ENCODE assay signal across 8 cellular contexts in genomic region chr1:77313491-77313890, GRCh38. TPM values are rescaled to one million over a fixed set of nuclear protein-coding genes. Genes with fewer than 3 reads are reported as not detected.
DNase-seq lines count a peak whose midpoint lies in the region; ATAC-seq and TF ChIP-seq lines count a peak whose summit lies in the region.

No MANE protein-coding gene starts in this region.

- H3K9me3 Mint-ChIP-seq in activated T-helper 2 cell treated with anti-CD3 and anti-CD28 coated beads, Interferon-gamma antibody, Interleukin-2, Interleukin-4, amounts not matched to agents 10 μg/mL and 5 μg/mL and 100 μg/mL, durations not matched to agents 14 hours and 24 hours and 36 hours, result peaks cover 4% of the 10 kb centered on the region

- H3K4me3 Mint-ChIP-seq in activated T-helper 2 cell treated with anti-CD3 and anti-CD28 coated beads, Interferon-gamma antibody, Interleukin-2, Interleukin-4, amounts not matched to agents 10 μg/mL and 5 μg/mL and 100 μg/mL, durations not matched to agents 14 hours and 24 hours and 36 hours (ENCODE audit: low read depth), result no peak overlapping the region

- TF ChIP-seq CTCF in Loucy (conservative IDR thresholded peaks at IDR 0.05; ENCODE audit: low read length) (peak; percentile 51), GM13976 (IDR thresholded peaks at IDR 0.05; ENCODE audit: borderline replicate concordance, control extremely low read depth, extremely low read depth, insufficient read depth, missing control alignments) (no peak)

- no peaks in the 10 kb centered on the region for H3K36me3 ChIP-seq in Loucy (ENCODE audit: insufficient read depth, low read length)

- H2AFZ ChIP-seq in Loucy (ENCODE audit: low read length), result no peak overlapping the region

- intact Hi-C loops in left ventricle myocardium superior (cut with micrococcal nuclease) (no loop called here), Right ventricle myocardium superior (cut with DNase I) (no loop called here)
- intact Hi-C loops in activated T-helper 2 cell treated with anti-CD3 and anti-CD28 coated beads, Interferon-gamma antibody, Interleukin-2, Interleukin-4, amounts not matched to agents 10 μg/mL and 5 μg/mL and 100 μg/mL, durations not matched to agents 14 hours and 24 hours and 36 hours (cut with micrococcal nuclease), result no loop called here

- no peak overlapping the region for H3K4me2 ChIP-seq in Loucy (ENCODE audit: low read depth, low read length, poor library complexity, severe bottlenecking)

- no peak for DNase-seq in left ventricle myocardium superior
- DNase-seq in Right ventricle myocardium superior, result no peak
- peak; percentile 11 for DNase-seq in activated T-helper 2 cell treated with anti-CD3 and anti-CD28 coated beads, Interferon-gamma antibody, Interleukin-2, Interleukin-4, amounts not matched to agents 10 μg/mL and 5 μg/mL and 100 μg/mL, durations not matched to agents 14 hours and 24 hours and 36 hours (ENCODE audit: low spot score)
- DNase-seq in left kidney (ENCODE audit: low read depth, low spot score), result peak; percentile 37
- DNase-seq in GM13976 (ENCODE audit: low spot score), result no peak
- no peak for DNase-seq in activated CD4-positive, CD25-positive, alpha-beta regulatory T cell treated with anti-CD3 and anti-CD28 coated beads, Interleukin-2, amount 50 U/mL, for 72 hours

- H3K27ac Mint-ChIP-seq in activated T-helper 2 cell treated with anti-CD3 and anti-CD28 coated beads, Interferon-gamma antibody, Interleukin-2, Interleukin-4, amounts not matched to agents 10 μg/mL and 5 μg/mL and 100 μg/mL, durations not matched to agents 14 hours and 24 hours and 36 hours, result no peak overlapping the region

- in situ Hi-C loops in GM13976 (cut with MboI; ENCODE audit: low sequenced_read_pairs, unreplicated experiment), result no loop called here

- no peaks in the 10 kb centered on the region for H3F3A ChIP-seq in Loucy (ENCODE audit: low read depth)

- peaks cover 3% of the 10 kb centered on the region for H3K4me1 ChIP-seq in Loucy (ENCODE audit: insufficient read depth, low read length, poor library complexity, severe bottlenecking)

- ATAC-seq in left ventricle myocardium superior (peak; percentile 29), Right ventricle myocardium superior (ENCODE audit: poor library complexity) (no peak), GM21367 (IDR thresholded peaks at IDR 0.05; ENCODE audit: unreplicated experiment) (no peak)

- H4K20me1 ChIP-seq in Loucy (ENCODE audit: insufficient read depth, low read length, poor library complexity, severe bottlenecking), result no peaks in the 10 kb centered on the region

- no peaks in the 10 kb centered on the region for H3K79me2 ChIP-seq in Loucy (ENCODE audit: insufficient read depth, low read length)

- no peaks in the 10 kb centered on the region for H3K27me3 ChIP-seq in Loucy (ENCODE audit: insufficient read depth, low read length, poor library complexity, severe bottlenecking)

- no peaks in the 10 kb centered on the region for H3K36me3 Mint-ChIP-seq in activated T-helper 2 cell treated with anti-CD3 and anti-CD28 coated beads, Interferon-gamma antibody, Interleukin-2, Interleukin-4, amounts not matched to agents 10 μg/mL and 5 μg/mL and 100 μg/mL, durations not matched to agents 14 hours and 24 hours and 36 hours (ENCODE audit: low read depth)

- H3K4me1 Mint-ChIP-seq in activated T-helper 2 cell treated with anti-CD3 and anti-CD28 coated beads, Interferon-gamma antibody, Interleukin-2, Interleukin-4, amounts not matched to agents 10 μg/mL and 5 μg/mL and 100 μg/mL, durations not matched to agents 14 hours and 24 hours and 36 hours (ENCODE audit: low read depth), result peaks cover 10% of the 10 kb centered on the region

- no peaks in the 10 kb centered on the region for H3K9me3 ChIP-seq in Loucy (ENCODE audit: insufficient read depth, low read depth, low read length)

- H3K9me2 ChIP-seq in Loucy (replicated peaks; ENCODE audit: low read depth, low read length), result no peaks in the 10 kb centered on the region

- H3K27me3 Mint-ChIP-seq in activated T-helper 2 cell treated with anti-CD3 and anti-CD28 coated beads, Interferon-gamma antibody, Interleukin-2, Interleukin-4, amounts not matched to agents 10 μg/mL and 5 μg/mL and 100 μg/mL, durations not matched to agents 14 hours and 24 hours and 36 hours (ENCODE audit: low read depth), result no peaks in the 10 kb centered on the region

- no peak overlapping the region for H3K9ac ChIP-seq in Loucy (ENCODE audit: low read depth, low read length, poor library complexity, severe bottlenecking)

- H3K4me3 ChIP-seq in Loucy (ENCODE audit: low read length, poor library complexity, severe bottlenecking), result no peak overlapping the region

RNA-seq across cellular contexts. Expression of gene AK5, which starts 31.7 kb away (rescaled TPM):
- total RNA-seq in left ventricle myocardium superior, result 0.42 TPM
- total RNA-seq in Right ventricle myocardium superior, result 0.38 TPM
- not detected in 2 replicates for total RNA-seq in activated T-helper 2 cell treated with anti-CD3 and anti-CD28 coated beads, Interferon-gamma antibody, Interleukin-2, Interleukin-4, amounts not matched to agents 10 μg/mL and 5 μg/mL and 100 μg/mL, durations not matched to agents 14 hours and 24 hours and 36 hours

Comparison
In these comparisons a context has a peak if more than half of its experiments do, and no peak if none do; other contexts are left out.
1. DNase-seq: peak in activated T-helper 2 cell treated with anti-CD3 and anti-CD28 coated beads, Interferon-gamma antibody, Interleukin-2, Interleukin-4, amounts not matched to agents 10 μg/mL and 5 μg/mL and 100 μg/mL, durations not matched to agents 14 hours and 24 hours and 36 hours (single experiment) and left kidney (single experiment); none in left ventricle myocardium superior (single experiment), Right ventricle myocardium superior (single experiment), GM13976 (single experiment) and activated CD4-positive, CD25-positive, alpha-beta regulatory T cell treated with anti-CD3 and anti-CD28 coated beads, Interleukin-2, amount 50 U/mL, for 72 hours (single experiment).